ENCODE assay signal across 23 cellular contexts in genomic region chr5:140126315-140127012, GRCh38.
"Had no signal": no experiment of that assay in that cellular context is flagged by ENCODE, and none has a peak within 500 bp of the region (broad histone marks: within the 10 kb centered on the region; RNA-seq: fewer than 3 reads in every experiment).

No MANE protein-coding gene starts in this region.

- H3K9me3 Mint-ChIP-seq: memory B cell; natural killer cell; stimulated activated effector memory CD8-positive, alpha-beta T cell treated with anti-CD3 and anti-CD28 coated beads, Interleukin-12 subunit alpha, Interleukin-12 subunit beta, amount 100 ng/mL, for 72 hours had no signal

- ATAC-seq: natural killer cell; sciatic nerve; stimulated activated effector memory CD8-positive, alpha-beta T cell treated with anti-CD3 and anti-CD28 coated beads, Interleukin-12 subunit alpha, Interleukin-12 subunit beta, amount 100 ng/mL, for 72 hours had no signal

- H3K36me3 Mint-ChIP-seq: memory B cell; natural killer cell; stimulated activated effector memory CD8-positive, alpha-beta T cell treated with anti-CD3 and anti-CD28 coated beads, Interleukin-12 subunit alpha, Interleukin-12 subunit beta, amount 100 ng/mL, for 72 hours had no signal

- H3K27ac ChIP-seq: dorsolateral prefrontal cortex, hepatocyte, ovary, stomach, thyroid gland, vagina had no signal

- H3K4me3 ChIP-seq: dorsolateral prefrontal cortex, hepatocyte, lung, ovary, stomach, thyroid gland, vagina had no signal

- H3K4me3 Mint-ChIP-seq: memory B cell; natural killer cell; stimulated activated effector memory CD8-positive, alpha-beta T cell treated with anti-CD3 and anti-CD28 coated beads, Interleukin-12 subunit alpha, Interleukin-12 subunit beta, amount 100 ng/mL, for 72 hours had no signal

- H2AFZ ChIP-seq: hepatocyte had no signal

- H3K27me3 ChIP-seq: dorsolateral prefrontal cortex, hepatocyte, ovary, stomach, thyroid gland, vagina had no signal

- FAIRE-seq: colon, frontal cortex, islet of Langerhans had no signal

- H3K4me2 ChIP-seq: hepatocyte had no signal

- H3K36me3 ChIP-seq: ovary, stomach, thyroid gland, vagina had no signal

- H3K27ac Mint-ChIP-seq: memory B cell; natural killer cell; progenitor cell of endocrine pancreas; stimulated activated effector memory CD8-positive, alpha-beta T cell treated with anti-CD3 and anti-CD28 coated beads, Interleukin-12 subunit alpha, Interleukin-12 subunit beta, amount 100 ng/mL, for 72 hours had no signal

- H3K9me3 ChIP-seq: ovary, stomach, thyroid gland, vagina had no signal

- DNase-seq: dorsolateral prefrontal cortex; effector CD4-positive, alpha-beta T cell; head of caudate nucleus; kidney glomerular epithelial cell; natural killer cell; occipital lobe; ovary; stimulated activated CD4-positive, alpha-beta T cell treated with anti-CD3 and anti-CD28 coated beads, Interleukin-2, amount 100 ng/mL, for 24 hours; stimulated activated CD4-positive, alpha-beta T cell treated with anti-CD3 and anti-CD28 coated beads, Interleukin-4, amount 100 ng/mL, for 24 hours; stimulated activated naive CD4-positive, alpha-beta T cell treated with Interleukin-2 at 50 U/mL for 16 hours; stomach; thyroid gland; trophoblast cell had no signal

- H3K27me3 Mint-ChIP-seq: memory B cell had no signal
